ENCODE assay signal across 1 cellular context in genomic region chr19:9796113-9796773, GRCh38.
TF ChIP-seq lines count a peak whose summit lies in the region.

No MANE protein-coding gene starts in this region.

TF ChIP-seq in K562, 482 proteins besides CTCF, POLR2A, EP300 and RAD21 (continues in another document):
- peak in 1 of 2 experiments; percentile 37; a peak in 1 of 4 replicates for TF ChIP-seq NONO (IDR thresholded peaks at IDR 0.05; ENCODE audit: low read depth in 2 of 2, low read length in 1 of 2)
- TF ChIP-seq NFE2 (IDR thresholded peaks at IDR 0.05; ENCODE audit: low read depth), result no peak
- TF ChIP-seq HMG20B (CRISPR knock-in tag; IDR thresholded peaks at IDR 0.05), result no peak
- peak; percentile 28; the same call in 1 of the 2 replicates for TF ChIP-seq NR2C1 (IDR thresholded peaks at IDR 0.05)
- no peak for TF ChIP-seq NR2C1 (tag; IDR thresholded peaks at IDR 0.05)
- TF ChIP-seq CBX8 (IDR thresholded peaks at IDR 0.05; ENCODE audit: borderline replicate concordance, extremely low read depth, low read depth, low read length, poor library complexity, severe bottlenecking), result no peak
- peak; percentile 72; the same call in 1 of the 2 replicates for TF ChIP-seq ZHX1 (conservative IDR thresholded peaks at IDR 0.05; ENCODE audit: low read length)
- TF ChIP-seq E2F6 (IDR thresholded peaks at IDR 0.05; ENCODE audit: borderline replicate concordance in 1 of 2, extremely low read depth in 1 of 2, insufficient read depth in 1 of 2, insufficient read length in 1 of 2, low read depth in 1 of 2, low read length in 1 of 2, poor library complexity in 1 of 2, severe bottlenecking in 1 of 2), result no peak
- no peak for TF ChIP-seq ZZZ3 (IDR thresholded peaks at IDR 0.05)
- TF ChIP-seq GABPB1 (CRISPR knock-in tag; IDR thresholded peaks at IDR 0.05), result no peak
- no peak for TF ChIP-seq NCOA1 (IDR thresholded peaks at IDR 0.05; ENCODE audit: low read depth)
- TF ChIP-seq YY1 (IDR thresholded peaks at IDR 0.05; ENCODE audit: borderline replicate concordance in 1 of 3, control insufficient read depth in 1 of 3, extremely low read depth in 1 of 3, insufficient read depth in 3 of 3, insufficient read length in 1 of 3, insufficient replicate concordance in 2 of 3, low read depth in 1 of 3, low read length in 2 of 3), result peak in 2 of 3 experiments; percentile 44 to 78
- TF ChIP-seq, protein P1, sequence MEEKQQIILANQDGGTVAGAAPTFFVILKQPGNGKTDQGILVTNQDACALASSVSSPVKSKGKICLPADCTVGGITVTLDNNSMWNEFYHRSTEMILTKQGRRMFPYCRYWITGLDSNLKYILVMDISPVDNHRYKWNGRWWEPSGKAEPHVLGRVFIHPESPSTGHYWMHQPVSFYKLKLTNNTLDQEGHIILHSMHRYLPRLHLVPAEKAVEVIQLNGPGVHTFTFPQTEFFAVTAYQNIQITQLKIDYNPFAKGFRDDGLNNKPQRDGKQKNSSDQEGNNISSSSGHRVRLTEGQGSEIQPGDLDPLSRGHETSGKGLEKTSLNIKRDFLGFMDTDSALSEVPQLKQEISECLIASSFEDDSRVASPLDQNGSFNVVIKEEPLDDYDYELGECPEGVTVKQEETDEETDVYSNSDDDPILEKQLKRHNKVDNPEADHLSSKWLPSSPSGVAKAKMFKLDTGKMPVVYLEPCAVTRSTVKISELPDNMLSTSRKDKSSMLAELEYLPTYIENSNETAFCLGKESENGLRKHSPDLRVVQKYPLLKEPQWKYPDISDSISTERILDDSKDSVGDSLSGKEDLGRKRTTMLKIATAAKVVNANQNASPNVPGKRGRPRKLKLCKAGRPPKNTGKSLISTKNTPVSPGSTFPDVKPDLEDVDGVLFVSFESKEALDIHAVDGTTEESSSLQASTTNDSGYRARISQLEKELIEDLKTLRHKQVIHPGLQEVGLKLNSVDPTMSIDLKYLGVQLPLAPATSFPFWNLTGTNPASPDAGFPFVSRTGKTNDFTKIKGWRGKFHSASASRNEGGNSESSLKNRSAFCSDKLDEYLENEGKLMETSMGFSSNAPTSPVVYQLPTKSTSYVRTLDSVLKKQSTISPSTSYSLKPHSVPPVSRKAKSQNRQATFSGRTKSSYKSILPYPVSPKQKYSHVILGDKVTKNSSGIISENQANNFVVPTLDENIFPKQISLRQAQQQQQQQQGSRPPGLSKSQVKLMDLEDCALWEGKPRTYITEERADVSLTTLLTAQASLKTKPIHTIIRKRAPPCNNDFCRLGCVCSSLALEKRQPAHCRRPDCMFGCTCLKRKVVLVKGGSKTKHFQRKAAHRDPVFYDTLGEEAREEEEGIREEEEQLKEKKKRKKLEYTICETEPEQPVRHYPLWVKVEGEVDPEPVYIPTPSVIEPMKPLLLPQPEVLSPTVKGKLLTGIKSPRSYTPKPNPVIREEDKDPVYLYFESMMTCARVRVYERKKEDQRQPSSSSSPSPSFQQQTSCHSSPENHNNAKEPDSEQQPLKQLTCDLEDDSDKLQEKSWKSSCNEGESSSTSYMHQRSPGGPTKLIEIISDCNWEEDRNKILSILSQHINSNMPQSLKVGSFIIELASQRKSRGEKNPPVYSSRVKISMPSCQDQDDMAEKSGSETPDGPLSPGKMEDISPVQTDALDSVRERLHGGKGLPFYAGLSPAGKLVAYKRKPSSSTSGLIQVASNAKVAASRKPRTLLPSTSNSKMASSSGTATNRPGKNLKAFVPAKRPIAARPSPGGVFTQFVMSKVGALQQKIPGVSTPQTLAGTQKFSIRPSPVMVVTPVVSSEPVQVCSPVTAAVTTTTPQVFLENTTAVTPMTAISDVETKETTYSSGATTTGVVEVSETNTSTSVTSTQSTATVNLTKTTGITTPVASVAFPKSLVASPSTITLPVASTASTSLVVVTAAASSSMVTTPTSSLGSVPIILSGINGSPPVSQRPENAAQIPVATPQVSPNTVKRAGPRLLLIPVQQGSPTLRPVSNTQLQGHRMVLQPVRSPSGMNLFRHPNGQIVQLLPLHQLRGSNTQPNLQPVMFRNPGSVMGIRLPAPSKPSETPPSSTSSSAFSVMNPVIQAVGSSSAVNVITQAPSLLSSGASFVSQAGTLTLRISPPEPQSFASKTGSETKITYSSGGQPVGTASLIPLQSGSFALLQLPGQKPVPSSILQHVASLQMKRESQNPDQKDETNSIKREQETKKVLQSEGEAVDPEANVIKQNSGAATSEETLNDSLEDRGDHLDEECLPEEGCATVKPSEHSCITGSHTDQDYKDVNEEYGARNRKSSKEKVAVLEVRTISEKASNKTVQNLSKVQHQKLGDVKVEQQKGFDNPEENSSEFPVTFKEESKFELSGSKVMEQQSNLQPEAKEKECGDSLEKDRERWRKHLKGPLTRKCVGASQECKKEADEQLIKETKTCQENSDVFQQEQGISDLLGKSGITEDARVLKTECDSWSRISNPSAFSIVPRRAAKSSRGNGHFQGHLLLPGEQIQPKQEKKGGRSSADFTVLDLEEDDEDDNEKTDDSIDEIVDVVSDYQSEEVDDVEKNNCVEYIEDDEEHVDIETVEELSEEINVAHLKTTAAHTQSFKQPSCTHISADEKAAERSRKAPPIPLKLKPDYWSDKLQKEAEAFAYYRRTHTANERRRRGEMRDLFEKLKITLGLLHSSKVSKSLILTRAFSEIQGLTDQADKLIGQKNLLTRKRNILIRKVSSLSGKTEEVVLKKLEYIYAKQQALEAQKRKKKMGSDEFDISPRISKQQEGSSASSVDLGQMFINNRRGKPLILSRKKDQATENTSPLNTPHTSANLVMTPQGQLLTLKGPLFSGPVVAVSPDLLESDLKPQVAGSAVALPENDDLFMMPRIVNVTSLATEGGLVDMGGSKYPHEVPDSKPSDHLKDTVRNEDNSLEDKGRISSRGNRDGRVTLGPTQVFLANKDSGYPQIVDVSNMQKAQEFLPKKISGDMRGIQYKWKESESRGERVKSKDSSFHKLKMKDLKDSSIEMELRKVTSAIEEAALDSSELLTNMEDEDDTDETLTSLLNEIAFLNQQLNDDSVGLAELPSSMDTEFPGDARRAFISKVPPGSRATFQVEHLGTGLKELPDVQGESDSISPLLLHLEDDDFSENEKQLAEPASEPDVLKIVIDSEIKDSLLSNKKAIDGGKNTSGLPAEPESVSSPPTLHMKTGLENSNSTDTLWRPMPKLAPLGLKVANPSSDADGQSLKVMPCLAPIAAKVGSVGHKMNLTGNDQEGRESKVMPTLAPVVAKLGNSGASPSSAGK (IDR thresholded peaks at IDR 0.05), result no peak
- TF ChIP-seq PHF20 (IDR thresholded peaks at IDR 0.05; ENCODE audit: partially characterized antibody), result no peak
- TF ChIP-seq ZNF232 (CRISPR knock-in tag; IDR thresholded peaks at IDR 0.05), result no peak
- no peak for TF ChIP-seq NCOA4 (IDR thresholded peaks at IDR 0.05; ENCODE audit: partially characterized antibody)
- no peak for TF ChIP-seq JUNB (CRISPR knock-in tag; conservative IDR thresholded peaks at IDR 0.05)
- no peak for TF ChIP-seq MCM7 (IDR thresholded peaks at IDR 0.05)
- TF ChIP-seq ZNF263 (CRISPR knock-in tag; IDR thresholded peaks at IDR 0.05; ENCODE audit: borderline replicate concordance), result peak; percentile 44; the same call in 1 of the 2 replicates
- TF ChIP-seq SPI1 (IDR thresholded peaks at IDR 0.05; ENCODE audit: borderline replicate concordance, low read depth, low read length), result no peak
- peak; percentile 82 for TF ChIP-seq CC2D1A (IDR thresholded peaks at IDR 0.05)
- no peak for TF ChIP-seq TSC22D4 (tag; IDR thresholded peaks at IDR 0.05)
- TF ChIP-seq DDX20 (tag; IDR thresholded peaks at IDR 0.05; ENCODE audit: low read depth), result no peak
- TF ChIP-seq, protein P2, sequence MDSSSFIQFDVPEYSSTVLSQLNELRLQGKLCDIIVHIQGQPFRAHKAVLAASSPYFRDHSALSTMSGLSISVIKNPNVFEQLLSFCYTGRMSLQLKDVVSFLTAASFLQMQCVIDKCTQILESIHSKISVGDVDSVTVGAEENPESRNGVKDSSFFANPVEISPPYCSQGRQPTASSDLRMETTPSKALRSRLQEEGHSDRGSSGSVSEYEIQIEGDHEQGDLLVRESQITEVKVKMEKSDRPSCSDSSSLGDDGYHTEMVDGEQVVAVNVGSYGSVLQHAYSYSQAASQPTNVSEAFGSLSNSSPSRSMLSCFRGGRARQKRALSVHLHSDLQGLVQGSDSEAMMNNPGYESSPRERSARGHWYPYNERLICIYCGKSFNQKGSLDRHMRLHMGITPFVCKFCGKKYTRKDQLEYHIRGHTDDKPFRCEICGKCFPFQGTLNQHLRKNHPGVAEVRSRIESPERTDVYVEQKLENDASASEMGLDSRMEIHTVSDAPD (CRISPR knock-in tag; IDR thresholded peaks at IDR 0.05), result no peak
- TF ChIP-seq ZNF324 (CRISPR knock-in tag; IDR thresholded peaks at IDR 0.05), result no peak
- TF ChIP-seq THAP12 (CRISPR knock-in tag; IDR thresholded peaks at IDR 0.05), result no peak
- no peak for TF ChIP-seq FOSL1 (tag; conservative IDR thresholded peaks at IDR 0.05)
- no peak for TF ChIP-seq CBX1 (IDR thresholded peaks at IDR 0.05; ENCODE audit: low read depth)
- no peak for TF ChIP-seq ATF6 (CRISPR knock-in tag; IDR thresholded peaks at IDR 0.05)
- no peak for TF ChIP-seq SNRNP70 (optimal IDR thresholded peaks at IDR 0.05; ENCODE audit: low read depth, low read length)
- TF ChIP-seq ATF7 (IDR thresholded peaks at IDR 0.05), result no peak
- no peak for TF ChIP-seq KLF1 (tag; IDR thresholded peaks at IDR 0.05)
- no peak for TF ChIP-seq ZNF583 (CRISPR knock-in tag; IDR thresholded peaks at IDR 0.05)
- no peak for TF ChIP-seq HDAC6 (IDR thresholded peaks at IDR 0.05; ENCODE audit: low read depth, low read length)
- TF ChIP-seq ZBTB1 (CRISPR knock-in tag; IDR thresholded peaks at IDR 0.05; ENCODE audit: borderline replicate concordance, low read depth), result no peak
- no peak for TF ChIP-seq ZNF224 (CRISPR knock-in tag; IDR thresholded peaks at IDR 0.05)
- no peak for TF ChIP-seq NEUROD1 (IDR thresholded peaks at IDR 0.05; ENCODE audit: borderline replicate concordance, low read depth, low read length, partially characterized antibody)
- no peak for TF ChIP-seq FOXP4 (CRISPR knock-in tag; IDR thresholded peaks at IDR 0.05; ENCODE audit: borderline replicate concordance)
- peak; percentile 89 for TF ChIP-seq GATAD2B (IDR thresholded peaks at IDR 0.05; ENCODE audit: borderline replicate concordance)
